18 cellular contexts compared by ENCODE assay signal in the genomic region with DNA sequence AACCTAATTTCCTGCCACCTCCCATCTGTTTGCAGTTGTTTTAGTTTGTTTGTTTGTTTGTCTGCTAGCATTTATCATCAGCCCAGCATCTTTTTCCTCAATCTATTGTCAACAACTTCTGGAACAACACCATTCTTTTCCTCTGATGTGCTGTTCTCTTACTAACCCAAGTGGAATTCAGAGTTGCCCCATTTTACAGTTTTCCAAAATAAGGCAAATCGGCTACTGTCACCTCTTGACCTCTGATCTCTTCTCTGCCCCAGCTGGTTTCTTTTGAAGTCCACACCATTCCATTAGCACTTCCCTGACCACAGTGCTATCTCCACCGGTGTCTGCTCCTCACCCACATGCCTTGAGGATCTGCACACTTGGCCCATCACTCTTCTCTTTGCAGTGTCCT.
"Had no signal": no experiment of that assay in that cellular context is flagged by ENCODE, and none has a peak within 500 bp of the region (broad histone marks: within the 10 kb centered on the region; RNA-seq: fewer than 3 reads in every experiment).

No MANE protein-coding gene starts in this region.

- H3K27ac Mint-ChIP-seq: activated naive CD4-positive, alpha-beta T cell treated with anti-CD3 and anti-CD28 coated beads, Interleukin-2, amount 10 ng/mL, durations not matched to agents 7 days and 5 days; activated T-helper 2 cell treated with anti-CD3 and anti-CD28 coated beads, Interferon-gamma antibody, Interleukin-2, Interleukin-4, amounts not matched to agents 10 μg/mL and 5 μg/mL and 100 μg/mL, durations not matched to agents 14 hours and 24 hours and 36 hours; dendritic cell treated with granulocyte-macrophage colony-stimulating factor and Interleukin-4, amounts not matched to agents 40 ng/mL and 50 ng/mL, for 4 days; effector memory CD8-positive, alpha-beta T cell; mesothelial cell of epicardium had no signal

- H3K36me3 ChIP-seq: adrenal gland, gastrocnemius medialis, heart right ventricle, stomach, thoracic aorta, uterus had no signal

- ATAC-seq: body of pancreas; effector memory CD8-positive, alpha-beta T cell; gastrocnemius medialis; heart right ventricle; left ventricle myocardium superior had no signal

- H3K4me3 ChIP-seq: adrenal gland, body of pancreas, gastrocnemius medialis, heart right ventricle, stomach, thoracic aorta, uterus had no signal

- H3K27me3 Mint-ChIP-seq: activated naive CD4-positive, alpha-beta T cell treated with anti-CD3 and anti-CD28 coated beads, Interleukin-2, amount 10 ng/mL, durations not matched to agents 7 days and 5 days; dendritic cell treated with granulocyte-macrophage colony-stimulating factor and Interleukin-4, amounts not matched to agents 40 ng/mL and 50 ng/mL, for 4 days had no signal

- H3K4me1 Mint-ChIP-seq: activated naive CD4-positive, alpha-beta T cell treated with anti-CD3 and anti-CD28 coated beads, Interleukin-2, amount 10 ng/mL, durations not matched to agents 7 days and 5 days; mesothelial cell of epicardium had no signal

- H3K4me1 ChIP-seq: adrenal gland, body of pancreas, gastrocnemius medialis, heart right ventricle, stomach, uterus had no signal

- H3K9me3 ChIP-seq: adrenal gland, body of pancreas, gastrocnemius medialis, heart right ventricle, stomach, thoracic aorta, uterus had no signal

- H3K27me3 ChIP-seq: adrenal gland, body of pancreas, gastrocnemius medialis, heart right ventricle, stomach, uterus had no signal

- H3K4me3 Mint-ChIP-seq: activated naive CD4-positive, alpha-beta T cell treated with anti-CD3 and anti-CD28 coated beads, Interleukin-2, amount 10 ng/mL, durations not matched to agents 7 days and 5 days; dendritic cell treated with granulocyte-macrophage colony-stimulating factor and Interleukin-4, amounts not matched to agents 40 ng/mL and 50 ng/mL, for 4 days; effector memory CD8-positive, alpha-beta T cell; mesothelial cell of epicardium had no signal

- FAIRE-seq: kidney had no signal

- H3K36me3 Mint-ChIP-seq: activated naive CD4-positive, alpha-beta T cell treated with anti-CD3 and anti-CD28 coated beads, Interleukin-2, amount 10 ng/mL, durations not matched to agents 7 days and 5 days; mesothelial cell of epicardium had no signal

- DNase-seq: activated CD4-positive, alpha-beta T cell treated with anti-CD3 and anti-CD28 coated beads, Interleukin-2, amount 50 U/mL, for 1 hour; activated naive CD4-positive, alpha-beta T cell treated with anti-CD3 and anti-CD28 coated beads, Interleukin-2, amount 10 ng/mL, durations not matched to agents 7 days and 5 days; activated T-cell treated with anti-CD3 and anti-CD28 coated beads for 4 hours; adrenal gland; body of pancreas; effector memory CD8-positive, alpha-beta T cell; gastrocnemius medialis; heart right ventricle; kidney; left ventricle myocardium superior; retina; stimulated activated CD4-positive, alpha-beta T cell treated with anti-CD3 and anti-CD28 coated beads, Interleukin-4, amount 100 ng/mL, for 4 hours; stomach; uterus had no signal

- H3K9me3 Mint-ChIP-seq: activated T-helper 2 cell treated with anti-CD3 and anti-CD28 coated beads, Interferon-gamma antibody, Interleukin-2, Interleukin-4, amounts not matched to agents 10 μg/mL and 5 μg/mL and 100 μg/mL, durations not matched to agents 14 hours and 24 hours and 36 hours; dendritic cell treated with granulocyte-macrophage colony-stimulating factor and Interleukin-4, amounts not matched to agents 40 ng/mL and 50 ng/mL, for 4 days had no signal

- H3K27ac ChIP-seq: adrenal gland, body of pancreas, gastrocnemius medialis, heart right ventricle, stomach, thoracic aorta, uterus had no signal
